Comparison of ENCODE assay signal across 14 cellular contexts in the genomic region with DNA sequence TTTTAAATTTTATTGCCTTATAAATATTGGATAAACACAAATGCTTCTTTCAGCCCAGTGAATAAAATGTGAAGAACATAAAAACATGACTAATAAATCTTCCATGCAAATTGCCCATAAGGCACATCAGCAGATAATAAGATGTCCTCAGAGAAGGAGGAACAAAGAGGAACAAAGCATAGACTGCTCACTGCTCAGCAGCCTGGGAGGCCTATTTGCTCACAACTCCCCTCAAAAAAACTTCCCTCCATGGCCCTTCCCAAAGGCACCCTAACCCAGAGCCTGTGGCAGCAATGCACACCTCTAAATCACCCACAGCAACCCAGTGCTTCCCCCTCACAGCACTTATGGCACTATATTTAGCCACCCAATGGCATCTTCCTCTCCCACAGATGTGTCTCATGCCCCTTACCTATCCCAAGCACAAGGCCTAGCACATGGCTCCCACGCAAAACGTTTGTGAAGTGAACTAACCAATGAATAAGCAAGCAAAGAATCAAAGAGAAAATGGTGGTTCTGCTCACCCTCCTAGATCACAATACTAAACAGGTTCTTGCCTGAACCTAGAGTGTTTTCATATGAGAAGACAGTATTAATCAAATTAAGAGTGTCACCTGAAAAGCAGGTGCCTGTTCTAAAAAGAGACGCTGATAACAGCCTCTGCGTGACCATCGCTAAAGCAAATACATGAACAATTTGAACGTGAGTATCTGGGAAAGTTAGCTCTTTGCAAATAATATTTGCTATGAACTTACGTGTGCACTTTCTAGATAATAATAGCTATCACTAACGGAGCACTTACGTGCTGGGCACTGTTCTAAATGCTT.
DNase-seq lines count a peak whose midpoint lies in the region; ATAC-seq and TF ChIP-seq lines count a peak whose summit lies in the region.
"Had no signal": no experiment of that assay in that cellular context is flagged by ENCODE, and none has a peak within 500 bp of the region (broad histone marks: within the 10 kb centered on the region; RNA-seq: fewer than 3 reads in every experiment).

No MANE protein-coding gene starts in this region.

- no peak for TF ChIP-seq CTCF in dorsolateral prefrontal cortex (IDR thresholded peaks at IDR 0.05 in 54 of 56, conservative IDR thresholded peaks at IDR 0.05 in 2 of 56; ENCODE audit: low read depth in 1 of 56, partially characterized antibody in 56 of 56)

- no peaks in the 10 kb centered on the region for H3K36me3 Mint-ChIP-seq in stimulated activated effector memory CD8-positive, alpha-beta T cell treated with anti-CD3 and anti-CD28 coated beads, Interleukin-12 subunit alpha, Interleukin-12 subunit beta, amount 100 ng/mL, for 72 hours
- H3K36me3 Mint-ChIP-seq: neural progenitor cell had no signal

- no peaks in the 10 kb centered on the region for H3K4me1 Mint-ChIP-seq in stimulated activated effector memory CD8-positive, alpha-beta T cell treated with anti-CD3 and anti-CD28 coated beads, Interleukin-12 subunit alpha, Interleukin-12 subunit beta, amount 100 ng/mL, for 72 hours
- H3K4me1 Mint-ChIP-seq: neural progenitor cell had no signal

- no peaks in the 10 kb centered on the region for H3K27me3 ChIP-seq in dorsolateral prefrontal cortex
- H3K27me3 ChIP-seq: neural progenitor cell had no signal

- H3K4me3 Mint-ChIP-seq in stimulated activated effector memory CD8-positive, alpha-beta T cell treated with anti-CD3 and anti-CD28 coated beads, Interleukin-12 subunit alpha, Interleukin-12 subunit beta, amount 100 ng/mL, for 72 hours: no peak overlapping the region
- H3K4me3 Mint-ChIP-seq: neural progenitor cell, T-helper 17 cell had no signal

- no peak overlapping the region for H3K27ac ChIP-seq in dorsolateral prefrontal cortex
- H3K27ac ChIP-seq: epithelial cell of prostate, neural progenitor cell had no signal

- ATAC-seq in GM21360 (IDR thresholded peaks at IDR 0.05; ENCODE audit: unreplicated experiment): peak; percentile 50
- ATAC-seq in stimulated activated effector memory CD8-positive, alpha-beta T cell treated with anti-CD3 and anti-CD28 coated beads, Interleukin-12 subunit alpha, Interleukin-12 subunit beta, amount 100 ng/mL, for 72 hours: no peak
- ATAC-seq: T-helper 17 cell had no signal

- no peaks in the 10 kb centered on the region for H3K9me3 Mint-ChIP-seq in stimulated activated effector memory CD8-positive, alpha-beta T cell treated with anti-CD3 and anti-CD28 coated beads, Interleukin-12 subunit alpha, Interleukin-12 subunit beta, amount 100 ng/mL, for 72 hours
- H3K9me3 Mint-ChIP-seq: neural progenitor cell had no signal

- intact Hi-C loops in dorsolateral prefrontal cortex (cut with DNase I): no loop called here

- no peak overlapping the region for H3K27ac Mint-ChIP-seq in stimulated activated effector memory CD8-positive, alpha-beta T cell treated with anti-CD3 and anti-CD28 coated beads, Interleukin-12 subunit alpha, Interleukin-12 subunit beta, amount 100 ng/mL, for 72 hours
- H3K27ac Mint-ChIP-seq: neural progenitor cell, T-helper 17 cell had no signal

- DNase-seq in AG08395 (ENCODE audit: low spot score): peak; percentile 9
- peak; percentile 44 for DNase-seq in NCI-H2227 treated with DMSO at 0.1 percent for 48 hours (lab: John Stamatoyannopoulos, UW)
- peak; percentile 17 for DNase-seq in germinal center (ENCODE audit: low spot score)
- no peak for DNase-seq in DMS 273 treated with DMSO at 0.1 percent for 48 hours (lab: John Stamatoyannopoulos, UW)
- no peak for DNase-seq in activated T-cell treated with anti-CD3 and anti-CD28 coated beads, Interleukin-2, amount 50 U/mL, for 48 hours
- no peak for DNase-seq in stimulated activated effector memory CD8-positive, alpha-beta T cell treated with anti-CD3 and anti-CD28 coated beads, Interleukin-12 subunit alpha, Interleukin-12 subunit beta, amount 100 ng/mL, for 72 hours (ENCODE audit: low spot score in 2 of 2)
- DNase-seq in dorsolateral prefrontal cortex: no peak
- DNase-seq: AML-193; NCI-H82; stimulated activated naive CD4-positive, alpha-beta T cell; T-helper 17 cell had no signal

- no peak overlapping the region for H3K4me3 ChIP-seq in dorsolateral prefrontal cortex
- H3K4me3 ChIP-seq: neural progenitor cell had no signal

Comparison
In these comparisons a context has a peak if more than half of its experiments do, and no peak if none do; other contexts are left out.
1. DNase-seq: peak in AG08395 (single experiment), NCI-H2227 treated with DMSO at 0.1 percent for 48 hours (single experiment) and germinal center (single experiment); none in DMS 273 treated with DMSO at 0.1 percent for 48 hours (single experiment), activated T-cell treated with anti-CD3 and anti-CD28 coated beads, Interleukin-2, amount 50 U/mL, for 48 hours (0 of 2), stimulated activated effector memory CD8-positive, alpha-beta T cell treated with anti-CD3 and anti-CD28 coated beads, Interleukin-12 subunit alpha, Interleukin-12 subunit beta, amount 100 ng/mL, for 72 hours (0 of 2) and dorsolateral prefrontal cortex (0 of 10).